Comparison of ENCODE assay signal across 8 cellular contexts in the genomic region with DNA sequence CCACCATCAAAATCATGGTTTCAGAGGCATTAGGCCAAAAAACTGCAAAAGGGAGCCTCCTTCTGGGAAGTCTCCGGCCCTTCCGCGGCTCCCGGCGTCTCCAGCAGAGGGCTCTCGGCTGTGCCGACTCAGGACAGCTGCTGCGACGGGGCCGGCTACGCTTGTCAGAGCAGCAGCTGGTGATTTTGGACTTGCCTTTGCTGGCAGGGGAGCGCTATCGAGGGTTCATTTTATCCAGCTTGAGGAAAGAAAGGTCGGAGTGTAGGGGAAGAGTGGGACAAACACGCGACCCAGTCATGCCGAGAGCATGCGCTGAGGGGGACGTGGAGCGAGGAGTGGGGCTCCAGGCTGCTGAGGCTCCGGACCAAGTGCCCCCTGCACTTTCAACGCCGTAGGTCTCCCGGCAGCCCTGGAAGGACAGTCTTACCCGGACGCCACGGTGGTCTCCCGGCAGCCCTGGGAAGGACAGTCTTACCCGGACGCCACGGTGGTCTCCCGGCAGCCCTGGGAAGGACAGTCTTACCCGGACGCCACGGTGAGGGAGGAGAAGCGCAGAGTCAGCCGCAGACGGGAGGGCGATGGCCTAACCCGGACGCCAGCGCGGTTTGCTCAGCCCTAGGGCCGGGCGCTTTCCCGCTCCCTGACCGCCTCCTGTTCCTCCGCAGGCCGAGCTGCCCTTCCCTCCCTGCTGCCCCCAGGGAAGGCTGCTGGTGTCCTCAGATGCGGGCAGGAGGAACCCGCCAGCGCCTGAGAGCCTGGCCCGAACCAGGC. TPM values are rescaled to one million over a fixed set of nuclear protein-coding genes. Genes with fewer than 3 reads are reported as not detected.
A peak's percentile ranks its signal among the peaks of the same experiment; 100 is the strongest.
DNase-seq lines count a peak whose midpoint lies in the region; ATAC-seq lines count a peak whose summit lies in the region.

No MANE protein-coding gene starts in this region.

- no peaks in the 10 kb centered on the region for H3K9me3 Mint-ChIP-seq in activated T-cell treated with anti-CD3 and anti-CD28 coated beads, Interleukin-2, amount 50 U/mL, for 72 hours
- no peaks in the 10 kb centered on the region for H3K9me3 Mint-ChIP-seq in naive B cell

- peak overlapping the region; percentile 69 to 83 for H3K4me3 Mint-ChIP-seq in activated T-cell treated with anti-CD3 and anti-CD28 coated beads, Interleukin-2, amount 50 U/mL, for 72 hours
- peak overlapping the region in 7 of 8 donors; percentile 69 to 88 (median 83) for H3K4me3 Mint-ChIP-seq in naive B cell

- H3K36me3 Mint-ChIP-seq in activated T-cell treated with anti-CD3 and anti-CD28 coated beads, Interleukin-2, amount 50 U/mL, for 72 hours (ENCODE audit: insufficient read depth in 2 of 2), result peaks cover 3 to 8% of the 10 kb centered on the region in 2 donors
- H3K36me3 Mint-ChIP-seq in naive B cell, result peaks cover 8 to 13% of the 10 kb centered on the region in 2 donors

- DNase-seq in NCI-H526 treated with DMSO at 0.1 percent for 48 hours (lab: John Stamatoyannopoulos, UW) (peak; percentile 59), fibroblast of gingiva (ENCODE audit: low read depth) (peak; percentile 82), naive B cell (peak; percentile 63), NCI-H510A (lab: John Stamatoyannopoulos, UW) (no peak)
- peak; percentile 63 to 65 for DNase-seq in activated T-cell treated with anti-CD3 and anti-CD28 coated beads, Interleukin-2, amount 50 U/mL, for 72 hours
- DNase-seq in stimulated activated naive CD4-positive, alpha-beta T cell treated with Interleukin-2 at 50 U/mL for 16 hours (lab: John Stamatoyannopoulos, UW), result peak; percentile 18

- H3K27me3 Mint-ChIP-seq in activated T-cell treated with anti-CD3 and anti-CD28 coated beads, Interleukin-2, amount 50 U/mL, for 72 hours (ENCODE audit: low read depth), result no peaks in the 10 kb centered on the region
- peaks cover 9 to 17% (median 9%) of the 10 kb centered on the region in 3 donors for H3K27me3 Mint-ChIP-seq in naive B cell

- H3K4me1 Mint-ChIP-seq in activated T-cell treated with anti-CD3 and anti-CD28 coated beads, Interleukin-2, amount 50 U/mL, for 72 hours (ENCODE audit: low read depth), result peaks cover 12% of the 10 kb centered on the region
- peaks cover 4 to 11% (median 10%) of the 10 kb centered on the region in 3 donors for H3K4me1 Mint-ChIP-seq in naive B cell

- H3K27ac Mint-ChIP-seq in activated T-cell treated with anti-CD3 and anti-CD28 coated beads, Interleukin-2, amount 50 U/mL, for 72 hours, result peak overlapping the region; percentile 28
- peak overlapping the region; percentile 87 to 97 (median 94) for H3K27ac Mint-ChIP-seq in naive B cell

- ATAC-seq in GM18502 (IDR thresholded peaks at IDR 0.05; ENCODE audit: poor library complexity, unreplicated experiment) (peak; percentile 82), HG02885 (IDR thresholded peaks at IDR 0.05; ENCODE audit: poor library complexity, unreplicated experiment) (peak; percentile 61), naive B cell (ENCODE audit: low read depth in 2 of 2) (peak; percentile 92 to 95)
- peak; percentile 83 to 84 for ATAC-seq in activated T-cell treated with anti-CD3 and anti-CD28 coated beads, Interleukin-2, amount 50 U/mL, for 72 hours (replicated peaks in 1 of 2)

RNA-seq across cellular contexts. Expression of a gene that starts 21.7 kb away (rescaled TPM):
- total RNA-seq in activated T-cell treated with anti-CD3 and anti-CD28 coated beads, Interleukin-2, amount 50 U/mL, for 72 hours, result 100 to 1,000 TPM in 1 of 2 donors, 10 to 100 TPM in 1; 92.4 to 107 TPM
- 10 to 100 TPM; 35.9 to 58.6 (median 44.0) TPM for polyA plus RNA-seq in naive B cell (ENCODE audit: low read depth in 6 of 6)
